Comparison of ENCODE assay signal across 25 cellular contexts in genomic region chr6:36586606-36587005, GRCh38.
"Had no signal": no experiment of that assay in that cellular context is flagged by ENCODE, and none has a peak within 500 bp of the region (broad histone marks: within the 10 kb centered on the region; RNA-seq: fewer than 3 reads in every experiment).

No MANE protein-coding gene starts in this region.

- H3K4me1 Mint-ChIP-seq: endodermal cell; nephron; stimulated activated naive CD8-positive, alpha-beta T cell treated with anti-CD3 and anti-CD28 coated beads, Interleukin-15, amount 100 ng/mL, for 72 hours had no signal

- H3K4me1 ChIP-seq: left ventricle myocardium inferior, lower lobe of right lung, transverse colon had no signal

- ATAC-seq: foreskin keratinocyte; lower lobe of right lung; sciatic nerve; stimulated activated naive B cell treated with anti-CD40 and anti-IgM and Interleukin-4, amounts not matched to agents 10 μg/mL and 1 μg/mL and 100 μg/mL, for 72 hours; stimulated activated naive CD8-positive, alpha-beta T cell treated with anti-CD3 and anti-CD28 coated beads, Interleukin-15, amount 100 ng/mL, for 72 hours had no signal

- H3K27me3 Mint-ChIP-seq: memory B cell; naive B cell; stimulated activated naive B cell treated with anti-CD40 and anti-IgM and Interleukin-4, amounts not matched to agents 10 μg/mL and 1 μg/mL and 100 μg/mL, for 72 hours; stimulated activated naive CD8-positive, alpha-beta T cell treated with anti-CD3 and anti-CD28 coated beads, Interleukin-15, amount 100 ng/mL, for 72 hours had no signal

- H3K36me3 ChIP-seq: left ventricle myocardium inferior, lower lobe of right lung, neutrophil, spleen, thoracic aorta, transverse colon had no signal

- FAIRE-seq: endothelial cell of umbilical vein, keratinocyte had no signal

- H3K4me3 ChIP-seq: coronary artery, left ventricle myocardium inferior, lower lobe of right lung, spleen, thoracic aorta, transverse colon had no signal

- H3K27ac Mint-ChIP-seq: endodermal cell; immature natural killer cell; memory B cell; naive B cell; nephron; stimulated activated naive B cell treated with anti-CD40 and anti-IgM and Interleukin-4, amounts not matched to agents 10 μg/mL and 1 μg/mL and 100 μg/mL, for 72 hours; stimulated activated naive CD8-positive, alpha-beta T cell treated with anti-CD3 and anti-CD28 coated beads, Interleukin-15, amount 100 ng/mL, for 72 hours had no signal

- H3K4me3 Mint-ChIP-seq: endodermal cell; immature natural killer cell; memory B cell; naive B cell; nephron; stimulated activated naive B cell treated with anti-CD40 and anti-IgM and Interleukin-4, amounts not matched to agents 10 μg/mL and 1 μg/mL and 100 μg/mL, for 72 hours; stimulated activated naive CD8-positive, alpha-beta T cell treated with anti-CD3 and anti-CD28 coated beads, Interleukin-15, amount 100 ng/mL, for 72 hours had no signal

- H3K27ac ChIP-seq: coronary artery, foreskin keratinocyte, left ventricle myocardium inferior, lower lobe of right lung, neutrophil, spleen, thoracic aorta, transverse colon had no signal

- H3K36me3 Mint-ChIP-seq: memory B cell; naive B cell; stimulated activated naive B cell treated with anti-CD40 and anti-IgM and Interleukin-4, amounts not matched to agents 10 μg/mL and 1 μg/mL and 100 μg/mL, for 72 hours had no signal

- DNase-seq: effector CD4-positive, alpha-beta T cell; endodermal cell; erythroblast; foreskin keratinocyte; immature natural killer cell; left ventricle myocardium inferior; lower lobe of right lung; naive B cell; posterior cingulate gyrus; spleen; stimulated activated CD4-positive, alpha-beta T cell treated with anti-CD3 and anti-CD28 coated beads, Interleukin-15, amount 100 ng/mL, for 24 hours; stimulated activated CD4-positive, alpha-beta T cell treated with anti-CD3 and anti-CD28 coated beads, Interleukin-1b, Interleukin-23, amount 100 ng/mL, for 48 hours; stimulated activated CD4-positive, alpha-beta T cell treated with anti-CD3 and anti-CD28 coated beads, Interleukin-4, amount 100 ng/mL, for 24 hours; stimulated activated naive B cell treated with anti-CD40 and anti-IgM and Interleukin-4, amounts not matched to agents 10 μg/mL and 1 μg/mL and 100 μg/mL, for 72 hours; stimulated activated naive CD8-positive, alpha-beta T cell treated with anti-CD3 and anti-CD28 coated beads, Interleukin-15, amount 100 ng/mL, for 72 hours; substantia nigra; transverse colon had no signal

- H3K27me3 ChIP-seq: foreskin keratinocyte, neutrophil, spleen, transverse colon had no signal

- H3K9me3 Mint-ChIP-seq: endodermal cell; immature natural killer cell; memory B cell; naive B cell; nephron; stimulated activated naive B cell treated with anti-CD40 and anti-IgM and Interleukin-4, amounts not matched to agents 10 μg/mL and 1 μg/mL and 100 μg/mL, for 72 hours; stimulated activated naive CD8-positive, alpha-beta T cell treated with anti-CD3 and anti-CD28 coated beads, Interleukin-15, amount 100 ng/mL, for 72 hours had no signal

- H3K9me3 ChIP-seq: left ventricle myocardium inferior, lower lobe of right lung, neutrophil, spleen, thoracic aorta, transverse colon had no signal
